ENCODE assay signal across 2 cellular contexts in the genomic region with DNA sequence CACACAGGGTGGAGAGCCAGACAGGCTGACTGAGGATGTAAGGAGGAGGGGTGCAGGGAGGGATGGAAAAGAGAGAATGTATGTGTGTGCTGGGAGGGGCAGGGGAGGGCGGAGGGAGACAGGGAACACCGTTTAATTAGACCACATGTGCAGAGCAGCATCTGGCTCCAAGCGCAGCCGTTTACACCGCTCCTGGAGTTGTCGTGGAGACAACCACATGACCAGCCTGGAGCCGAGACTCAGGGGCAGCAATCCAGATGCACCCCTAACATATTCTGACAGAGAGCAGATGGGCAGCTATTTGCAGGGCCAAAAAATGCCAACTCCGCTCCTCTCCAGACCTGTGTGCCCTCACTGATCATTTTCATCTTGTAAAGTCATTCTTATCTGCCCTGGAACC.
TF ChIP-seq lines count a peak whose summit lies in the region.

No MANE protein-coding gene starts in this region.

TF ChIP-seq in HepG2, 621 proteins besides CTCF, POLR2A, EP300 and RAD21 (continued from another document):
- TF ChIP-seq GRHL1 (CRISPR knock-in tag; conservative IDR thresholded peaks at IDR 0.05) (no peak), ZNF10 (CRISPR knock-in tag; IDR thresholded peaks at IDR 0.05; ENCODE audit: borderline replicate concordance, low read depth) (no peak), FOXA1 (IDR thresholded peaks at IDR 0.05) (no peak), FOXA1 (CRISPR knock-in tag; IDR thresholded peaks at IDR 0.05) (no peak), MYPOP (CRISPR knock-in tag; IDR thresholded peaks at IDR 0.05) (no peak), ZNF644 (CRISPR knock-in tag; IDR thresholded peaks at IDR 0.05; ENCODE audit: low read depth) (no peak), ZNF784 (CRISPR knock-in tag; IDR thresholded peaks at IDR 0.05; ENCODE audit: borderline replicate concordance) (no peak), MED1 (CRISPR knock-in tag; IDR thresholded peaks at IDR 0.05) (no peak), GABPA (IDR thresholded peaks at IDR 0.05; ENCODE audit: low read depth, low read length) (no peak), GABPA (CRISPR knock-in tag; IDR thresholded peaks at IDR 0.05; ENCODE audit: low read depth) (no peak), KMT2B (CRISPR knock-in tag; IDR thresholded peaks at IDR 0.05) (no peak), TFE3 (CRISPR knock-in tag; IDR thresholded peaks at IDR 0.05) (no peak), ZNF33A (CRISPR knock-in tag; IDR thresholded peaks at IDR 0.05; ENCODE audit: borderline replicate concordance) (no peak)

TF ChIP-seq in GM23338, 12 proteins besides CTCF, POLR2A, EP300 and RAD21 (continued from another document):
- TF ChIP-seq ZNF462 (CRISPR knock-in tag; IDR thresholded peaks at IDR 0.05) (no peak), JUNB (IDR thresholded peaks at IDR 0.05; ENCODE audit: unreplicated experiment) (no peak), ZNF331 (CRISPR knock-in tag; IDR thresholded peaks at IDR 0.05; ENCODE audit: low read depth) (no peak), CREB1 (CRISPR knock-in tag; IDR thresholded peaks at IDR 0.05; ENCODE audit: low read depth) (no peak), EZH2 (IDR thresholded peaks at IDR 0.05; ENCODE audit: low read depth, unreplicated experiment) (no peak), POLR2AphosphoS5 (IDR thresholded peaks at IDR 0.05; ENCODE audit: low read depth) (no peak), ETS1 (IDR thresholded peaks at IDR 0.05) (no peak), NANOG (IDR thresholded peaks at IDR 0.05; ENCODE audit: borderline replicate concordance) (no peak)
- TF ChIP-seq, protein P1, sequence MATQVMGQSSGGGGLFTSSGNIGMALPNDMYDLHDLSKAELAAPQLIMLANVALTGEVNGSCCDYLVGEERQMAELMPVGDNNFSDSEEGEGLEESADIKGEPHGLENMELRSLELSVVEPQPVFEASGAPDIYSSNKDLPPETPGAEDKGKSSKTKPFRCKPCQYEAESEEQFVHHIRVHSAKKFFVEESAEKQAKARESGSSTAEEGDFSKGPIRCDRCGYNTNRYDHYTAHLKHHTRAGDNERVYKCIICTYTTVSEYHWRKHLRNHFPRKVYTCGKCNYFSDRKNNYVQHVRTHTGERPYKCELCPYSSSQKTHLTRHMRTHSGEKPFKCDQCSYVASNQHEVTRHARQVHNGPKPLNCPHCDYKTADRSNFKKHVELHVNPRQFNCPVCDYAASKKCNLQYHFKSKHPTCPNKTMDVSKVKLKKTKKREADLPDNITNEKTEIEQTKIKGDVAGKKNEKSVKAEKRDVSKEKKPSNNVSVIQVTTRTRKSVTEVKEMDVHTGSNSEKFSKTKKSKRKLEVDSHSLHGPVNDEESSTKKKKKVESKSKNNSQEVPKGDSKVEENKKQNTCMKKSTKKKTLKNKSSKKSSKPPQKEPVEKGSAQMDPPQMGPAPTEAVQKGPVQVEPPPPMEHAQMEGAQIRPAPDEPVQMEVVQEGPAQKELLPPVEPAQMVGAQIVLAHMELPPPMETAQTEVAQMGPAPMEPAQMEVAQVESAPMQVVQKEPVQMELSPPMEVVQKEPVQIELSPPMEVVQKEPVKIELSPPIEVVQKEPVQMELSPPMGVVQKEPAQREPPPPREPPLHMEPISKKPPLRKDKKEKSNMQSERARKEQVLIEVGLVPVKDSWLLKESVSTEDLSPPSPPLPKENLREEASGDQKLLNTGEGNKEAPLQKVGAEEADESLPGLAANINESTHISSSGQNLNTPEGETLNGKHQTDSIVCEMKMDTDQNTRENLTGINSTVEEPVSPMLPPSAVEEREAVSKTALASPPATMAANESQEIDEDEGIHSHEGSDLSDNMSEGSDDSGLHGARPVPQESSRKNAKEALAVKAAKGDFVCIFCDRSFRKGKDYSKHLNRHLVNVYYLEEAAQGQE (IDR thresholded peaks at IDR 0.05; ENCODE audit: unreplicated experiment), result no peak
